In genomic region chr10:73296946-73297345, GRCh38 we compare ENCODE assay signal across 18 cellular contexts. TPM values are rescaled to one million over a fixed set of nuclear protein-coding genes. Genes with fewer than 3 reads are reported as not detected.
DNase-seq lines count a peak whose midpoint lies in the region; ATAC-seq, FAIRE-seq and TF ChIP-seq lines count a peak whose summit lies in the region.
"Had no signal": no experiment of that assay in that cellular context is flagged by ENCODE, and none has a peak within 500 bp of the region (broad histone marks: within the 10 kb centered on the region; RNA-seq: fewer than 3 reads in every experiment).

No MANE protein-coding gene starts in this region.

- H3K14ac ChIP-seq in trophoblast cell (ENCODE audit: low read length) = no peak overlapping the region

- no peak overlapping the region for H4K12ac ChIP-seq in trophoblast cell (ENCODE audit: low read depth, low read length)

- no peak overlapping the region for H3K18ac ChIP-seq in trophoblast cell (ENCODE audit: low read length)

- no peaks in the 10 kb centered on the region for H3K79me2 ChIP-seq in trophoblast cell (ENCODE audit: control insufficient read depth, insufficient read depth, low read length, poor library complexity)

- H3K27ac Mint-ChIP-seq in central memory CD8-positive, alpha-beta T cell (ENCODE audit: low read depth) = no peak overlapping the region
- H3K27ac Mint-ChIP-seq: CD4-positive, alpha-beta T cell; IgD-negative memory B cell had no signal

- no peak overlapping the region for H2BK5ac ChIP-seq in trophoblast cell (ENCODE audit: low read depth, low read length, poor library complexity)

- no peak overlapping the region for H3K9ac ChIP-seq in trophoblast cell (ENCODE audit: low read length)

- H2BK120ac ChIP-seq in trophoblast cell (ENCODE audit: insufficient read depth, low read length, poor library complexity) = no peak overlapping the region

- H3K4me2 ChIP-seq in trophoblast cell (ENCODE audit: low read length) = no peak overlapping the region

- H3K36me3 ChIP-seq in trophoblast cell (ENCODE audit: control insufficient read depth in 1 of 2, insufficient read depth in 2 of 2, low read length in 2 of 2) (no peaks in the 10 kb centered on the region), spleen (no peaks in the 10 kb centered on the region)
- H3K36me3 ChIP-seq: HAP-1 had no signal

- H3K4ac ChIP-seq in trophoblast cell (ENCODE audit: low read depth, low read length) = no peak overlapping the region

- H2AK5ac ChIP-seq in trophoblast cell (ENCODE audit: low read length) = no peak overlapping the region

- H3K9me3 Mint-ChIP-seq in central memory CD8-positive, alpha-beta T cell = no peaks in the 10 kb centered on the region
- H3K9me3 Mint-ChIP-seq: CD4-positive, alpha-beta T cell; IgD-negative memory B cell had no signal

- H3K4me3 ChIP-seq in trophoblast cell (ENCODE audit: low read depth, low read length) (no peak overlapping the region), spleen (no peak overlapping the region)
- H3K4me3 ChIP-seq: GM12878, HAP-1 had no signal

- ATAC-seq in central memory CD8-positive, alpha-beta T cell (replicated peaks; ENCODE audit: extremely low read depth, poor library complexity, severe bottlenecking) = peak; percentile 24
- ATAC-seq: GM12878, HepG2 had no signal

- no peak overlapping the region for H4K8ac ChIP-seq in trophoblast cell (ENCODE audit: low read depth, low read length)

- TF ChIP-seq CTCF in spleen (IDR thresholded peaks at IDR 0.05 in 8 of 11, conservative IDR thresholded peaks at IDR 0.05 in 3 of 11) = no peak

- H3K27ac ChIP-seq in trophoblast cell (ENCODE audit: low read depth, low read length) (no peak overlapping the region), spleen (no peak overlapping the region)
- H3K27ac ChIP-seq: C4-2B had no signal

- no peak overlapping the region for H2AFZ ChIP-seq in trophoblast cell (ENCODE audit: insufficient read depth, low read length, poor library complexity)

- no peaks in the 10 kb centered on the region for H3K27me3 Mint-ChIP-seq in central memory CD8-positive, alpha-beta T cell
- H3K27me3 Mint-ChIP-seq: CD4-positive, alpha-beta T cell; IgD-negative memory B cell had no signal

- H2BK12ac ChIP-seq in trophoblast cell (ENCODE audit: low read length) = no peak overlapping the region

- DNase-seq in H54 (ENCODE audit: insufficient read length, low spot score) = no peak
- no peak for DNase-seq in central memory CD8-positive, alpha-beta T cell (ENCODE audit: low spot score in 2 of 2)
- DNase-seq in trophoblast cell = peak; percentile 7 to 52
- no peak for DNase-seq in AML-193 (lab: John Stamatoyannopoulos, UW)
- no peak for DNase-seq in NCI-H2081 (lab: John Stamatoyannopoulos, UW)
- DNase-seq in spleen = no peak
- DNase-seq: ACHN; CD4-positive, alpha-beta T cell; DMS153; DMS79 treated with DMSO at 0.1 percent for 48 hours; EL had no signal

- TF ChIP-seq POLR2A in H54 (IDR thresholded peaks at IDR 0.05; ENCODE audit: low read depth, low read length) = no peak
- no peak for TF ChIP-seq POLR2A in spleen (IDR thresholded peaks at IDR 0.05)

- H3K4me1 Mint-ChIP-seq in central memory CD8-positive, alpha-beta T cell = no peaks in the 10 kb centered on the region
- H3K4me1 Mint-ChIP-seq: IgD-negative memory B cell had no signal

- intact Hi-C loops in spleen (cut with DNase I; ENCODE audit: low total_unique reads) = no loop called here

- FAIRE-seq in H54 (lab: Jason Lieb, UNC) = peak; percentile 74
- FAIRE-seq: A204.1, GM12878, H1, HepG2 had no signal

- H3K27me3 ChIP-seq in trophoblast cell (ENCODE audit: insufficient read depth, low read length) (no peaks in the 10 kb centered on the region), spleen (replicated peaks in 1 of 7) (no peaks in the 10 kb centered on the region)

- no CpG with 5 or more reads among the region's 3 CpGs for WGBS in trophoblast cell (ENCODE audit: extremely low coverage, insufficient coverage, insufficient read length)
- 74 to 84% (median 80%) methylated on average over 3 of the region's 3 CpGs for WGBS in spleen, 5 donors

- H3K4me1 ChIP-seq in trophoblast cell (ENCODE audit: control insufficient read depth in 1 of 2, insufficient read depth in 2 of 2, low read length in 2 of 2) (no peaks in the 10 kb centered on the region), spleen (no peaks in the 10 kb centered on the region)
- H3K4me1 ChIP-seq: HAP-1 had no signal

- no peak overlapping the region for H3K4me3 Mint-ChIP-seq in central memory CD8-positive, alpha-beta T cell
- H3K4me3 Mint-ChIP-seq: CD4-positive, alpha-beta T cell; IgD-negative memory B cell had no signal

- H4K91ac ChIP-seq in trophoblast cell (ENCODE audit: low read depth, low read length) = no peak overlapping the region

- no peaks in the 10 kb centered on the region for H3K36me3 Mint-ChIP-seq in central memory CD8-positive, alpha-beta T cell (ENCODE audit: insufficient read depth)

- no peaks in the 10 kb centered on the region for H3K79me1 ChIP-seq in trophoblast cell (ENCODE audit: low read length)

- H3K9me3 ChIP-seq in trophoblast cell (ENCODE audit: insufficient read depth, low read depth, low read length) (no peaks in the 10 kb centered on the region), spleen (no peaks in the 10 kb centered on the region)
- H3K9me3 ChIP-seq: HAP-1 had no signal

- H3K23ac ChIP-seq in trophoblast cell (ENCODE audit: low read length) = no peak overlapping the region

RNA-seq across cellular contexts. Expression of gene MRPS16, which starts 44.5 kb away (rescaled TPM):
- polyA plus RNA-seq in trophoblast cell (2013) = 46.1 TPM in 2 replicates
- 10 to 100 TPM; 33.2 to 63.2 (median 57.2) TPM for total RNA-seq in spleen
- 10 to 100 TPM; 49.8 to 74.6 (median 64.6) TPM for polyA plus RNA-seq in spleen

RNA-seq across cellular contexts. Expression of gene DNAJC9, which starts 49.9 kb away (rescaled TPM):
- 25.3 and 26.2 TPM in 2 replicates for polyA plus RNA-seq in trophoblast cell (2013)
- 10 to 100 TPM; 13.3 to 34.8 (median 21.7) TPM for total RNA-seq in spleen
- polyA plus RNA-seq in spleen = 10 to 100 TPM; 12.1 to 21.1 (median 17.2) TPM

Comparison
In these comparisons a context has a peak if more than half of its experiments do, and no peak if none do; other contexts are left out.
1. DNase-seq: peak in trophoblast cell (2 of 2); none in H54 (single experiment), central memory CD8-positive, alpha-beta T cell (0 of 2), AML-193 (0 of 2), NCI-H2081 (0 of 2) and spleen (single experiment).